Comparison of ENCODE assay signal across 15 cellular contexts in the genomic region with DNA sequence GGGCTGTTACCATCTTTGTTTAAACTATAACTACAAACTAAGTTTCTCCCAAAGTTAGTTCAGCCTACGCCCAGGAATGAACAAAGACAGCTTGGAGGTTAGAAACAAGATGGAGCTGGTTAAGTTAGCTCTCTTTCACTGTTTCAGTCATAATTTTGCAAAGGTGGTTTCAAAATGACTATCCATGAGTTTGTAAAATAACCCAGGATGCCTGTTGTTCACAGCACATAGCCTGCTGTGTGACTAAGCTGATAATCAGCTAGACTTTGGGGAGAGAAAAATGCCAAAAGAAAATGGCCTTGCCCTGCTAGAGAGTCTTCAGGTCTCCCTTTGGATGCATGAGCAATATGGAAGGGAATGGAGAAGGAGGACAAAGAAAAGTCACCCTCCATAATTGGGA. TPM values are rescaled to one million over a fixed set of nuclear protein-coding genes. Genes with fewer than 3 reads are reported as not detected.
DNase-seq lines count a peak whose midpoint lies in the region; ATAC-seq lines count a peak whose summit lies in the region.
"Not testable (repeated sequence)": the region's sequence is repeated elsewhere in the genome, so short reads cannot be mapped to it uniquely, and the experiment has no call there.
"Had no signal": no experiment of that assay in that cellular context is flagged by ENCODE, and none has a peak within 500 bp of the region (broad histone marks: within the 10 kb centered on the region; RNA-seq: fewer than 3 reads in every experiment).

No MANE protein-coding gene starts in this region.

- not testable (repeated sequence) for H3K36me3 Mint-ChIP-seq in activated T-cell treated with anti-CD3 and anti-CD28 coated beads, Interleukin-2, amount 50 U/mL, for 72 hours (ENCODE audit: insufficient read depth in 2 of 2)

- DNase-seq in activated T-cell treated with anti-CD3 and anti-CD28 coated beads, Interleukin-2, amount 50 U/mL, for 72 hours = peak; percentile 8 to 16

- not testable (repeated sequence) for H3K27ac Mint-ChIP-seq in activated T-cell treated with anti-CD3 and anti-CD28 coated beads, Interleukin-2, amount 50 U/mL, for 72 hours

- peak; percentile 92 for ATAC-seq in GM18517 (IDR thresholded peaks at IDR 0.05; ENCODE audit: unreplicated experiment)
- peak; percentile 95 for ATAC-seq in GM19351 (IDR thresholded peaks at IDR 0.05; ENCODE audit: unreplicated experiment)
- ATAC-seq in GM21528 (IDR thresholded peaks at IDR 0.05; ENCODE audit: low FRiP score, unreplicated experiment) = peak; percentile 80
- ATAC-seq in HG02759 (IDR thresholded peaks at IDR 0.05; ENCODE audit: unreplicated experiment) = peak; percentile 90
- peak; percentile 95 for ATAC-seq in HG03095 (IDR thresholded peaks at IDR 0.05; ENCODE audit: unreplicated experiment)
- peak; percentile 94 for ATAC-seq in HG03460 (IDR thresholded peaks at IDR 0.05; ENCODE audit: unreplicated experiment)
- ATAC-seq in activated T-cell treated with anti-CD3 and anti-CD28 coated beads, Interleukin-2, amount 50 U/mL, for 72 hours (replicated peaks in 1 of 2) = peak; percentile 92 to 96

- not testable (repeated sequence) for H3K4me3 Mint-ChIP-seq in activated T-cell treated with anti-CD3 and anti-CD28 coated beads, Interleukin-2, amount 50 U/mL, for 72 hours

- H3K27me3 Mint-ChIP-seq in activated T-cell treated with anti-CD3 and anti-CD28 coated beads, Interleukin-2, amount 50 U/mL, for 72 hours (ENCODE audit: low read depth) = not testable (repeated sequence)

- H3K9me3 Mint-ChIP-seq in activated T-cell treated with anti-CD3 and anti-CD28 coated beads, Interleukin-2, amount 50 U/mL, for 72 hours = not testable (repeated sequence)

- peaks cover 15% of the 10 kb centered on the region for H3K4me1 Mint-ChIP-seq in activated T-cell treated with anti-CD3 and anti-CD28 coated beads, Interleukin-2, amount 50 U/mL, for 72 hours (ENCODE audit: low read depth)

RNA-seq across cellular contexts. Expression of gene SFTPA2, which starts 19.3 kb away (rescaled TPM):
- not detected for total RNA-seq in activated T-cell treated with anti-CD3 and anti-CD28 coated beads, Interleukin-2, amount 50 U/mL, for 72 hours
- total RNA-seq: activated CD4-positive, alpha-beta memory T cell treated with anti-CD3 and anti-CD28 coated beads, Interleukin-2, amount 10 ng/mL, durations not matched to agents 7 days and 5 days; CD4-positive, alpha-beta T cell; endodermal cell; fibroblast of lung; H9; sigmoid colon; SJSA1; T-helper 17 cell had no signal

RNA-seq across cellular contexts. Expression of gene EIF5AL1, which starts 28.6 kb away (rescaled TPM):
- total RNA-seq in activated T-cell treated with anti-CD3 and anti-CD28 coated beads, Interleukin-2, amount 50 U/mL, for 72 hours = under 1 TPM; 0.07 to 0.10 TPM

Comparison
In these comparisons a context has a peak if more than half of its experiments do, and no peak if none do; other contexts are left out.
1. Peak in every context shown above with its lines: DNase-seq and ATAC-seq.